In genomic region chrX:18415386-18415785, GRCh38 we compare ENCODE assay signal across 20 cellular contexts. TPM values are rescaled to one million over a fixed set of nuclear protein-coding genes. Genes with fewer than 3 reads are reported as not detected.
DNase-seq lines count a peak whose midpoint lies in the region; ATAC-seq, FAIRE-seq and TF ChIP-seq lines count a peak whose summit lies in the region.
"Had no signal": no experiment of that assay in that cellular context is flagged by ENCODE, and none has a peak within 500 bp of the region (broad histone marks: within the 10 kb centered on the region; RNA-seq: fewer than 3 reads in every experiment).

No MANE protein-coding gene starts in this region.

- no peak for TF ChIP-seq CTCF in lower leg skin (IDR thresholded peaks at IDR 0.05)

- no peak for ATAC-seq in natural killer cell treated with Interleukin-12 subunit alpha and Interleukin-12 subunit beta and Interleukin-15 and Interleukin-18, amount 100 ng/mL, for 72 hours
- ATAC-seq: CD8-positive, alpha-beta T cell had no signal

- intact Hi-C loops in lower leg skin (cut with DNase I; ENCODE audit: low total_unique reads): no loop called here

- H3K36me3 ChIP-seq in small intestine (ENCODE audit: control insufficient read depth in 2 of 2, insufficient read depth in 2 of 2, low read length in 2 of 2): no peaks in the 10 kb centered on the region
- H3K36me3 ChIP-seq: BLaER1 had no signal

- no peaks in the 10 kb centered on the region for H3K36me3 Mint-ChIP-seq in natural killer cell treated with Interleukin-12 subunit alpha and Interleukin-12 subunit beta and Interleukin-15 and Interleukin-18, amount 100 ng/mL, for 72 hours
- H3K36me3 Mint-ChIP-seq: CD8-positive, alpha-beta T cell; IgD-negative memory B cell had no signal

- no peak overlapping the region for H3K27ac Mint-ChIP-seq in natural killer cell treated with Interleukin-12 subunit alpha and Interleukin-12 subunit beta and Interleukin-15 and Interleukin-18, amount 100 ng/mL, for 72 hours
- H3K27ac Mint-ChIP-seq: CD8-positive, alpha-beta T cell; IgD-negative memory B cell had no signal

- no peaks in the 10 kb centered on the region for H3K9me3 ChIP-seq in small intestine (ENCODE audit: control insufficient read depth, low read depth)
- H3K9me3 ChIP-seq: BLaER1 had no signal

- no peaks in the 10 kb centered on the region for H3K9me3 Mint-ChIP-seq in natural killer cell treated with Interleukin-12 subunit alpha and Interleukin-12 subunit beta and Interleukin-15 and Interleukin-18, amount 100 ng/mL, for 72 hours
- H3K9me3 Mint-ChIP-seq: CD8-positive, alpha-beta T cell; IgD-negative memory B cell had no signal

- no peaks in the 10 kb centered on the region for H3K4me1 Mint-ChIP-seq in natural killer cell treated with Interleukin-12 subunit alpha and Interleukin-12 subunit beta and Interleukin-15 and Interleukin-18, amount 100 ng/mL, for 72 hours (ENCODE audit: low read depth in 2 of 2)

- H3K27ac ChIP-seq in small intestine (ENCODE audit: low read depth in 1 of 2, low read length in 1 of 2): no peak overlapping the region
- H3K27ac ChIP-seq: 22Rv1, BLaER1, RWPE1 had no signal

- H3K4me1 ChIP-seq in small intestine (ENCODE audit: control insufficient read depth in 2 of 2, insufficient read depth in 1 of 2, low read depth in 1 of 2, low read length in 1 of 2): no peaks in the 10 kb centered on the region
- H3K4me1 ChIP-seq: BLaER1 had no signal

- H3K4me3 ChIP-seq in small intestine (ENCODE audit: low read depth in 1 of 2, low read length in 2 of 2) (no peak overlapping the region), lower leg skin (ENCODE audit: low read depth, poor library complexity, severe bottlenecking) (no peak overlapping the region)
- H3K4me3 ChIP-seq: BLaER1 had no signal

- FAIRE-seq in small intestine (lab: Jason Lieb, UNC): no peak
- FAIRE-seq: GM19239 had no signal

- peaks cover 0 to 2% of the 10 kb centered on the region in 2 donors for H3K27me3 ChIP-seq in small intestine (ENCODE audit: control insufficient read depth in 2 of 2, insufficient read depth in 2 of 2, low read length in 2 of 2)

- DNase-seq in DMS53 (lab: John Stamatoyannopoulos, UW) (peak; percentile 24), DMS53 treated with DMSO at 0.1 percent for 48 hours (lab: John Stamatoyannopoulos, UW; ENCODE audit: unreplicated experiment) (no peak), amniotic epithelial cell (ENCODE audit: low read depth) (peak; percentile 61), fibroblast of peridontal ligament (ENCODE audit: extremely low read depth) (peak; percentile 33), small intestine (peak; percentile 6), lower leg skin (ENCODE audit: low spot score in 2 of 2) (no peak), AG08396 (ENCODE audit: low spot score) (no peak)
- no peak for DNase-seq in natural killer cell treated with Interleukin-12 subunit alpha and Interleukin-12 subunit beta and Interleukin-15 and Interleukin-18, amount 100 ng/mL, for 72 hours (ENCODE audit: low spot score)
- DNase-seq: CD8-positive, alpha-beta T cell; DND-41; H7; NCI-H1417; NCI-H187 treated with DMSO at 0.1 percent for 48 hours; NCI-H446 treated with DMSO at 0.1 percent for 48 hours; NCI-H748 treated with DMSO at 0.1 percent for 48 hours had no signal

- TF ChIP-seq POLR2A in lower leg skin (IDR thresholded peaks at IDR 0.05): no peak

- H3K4me3 Mint-ChIP-seq in natural killer cell treated with Interleukin-12 subunit alpha and Interleukin-12 subunit beta and Interleukin-15 and Interleukin-18, amount 100 ng/mL, for 72 hours: no peak overlapping the region
- H3K4me3 Mint-ChIP-seq: CD8-positive, alpha-beta T cell; IgD-negative memory B cell had no signal

- H3K27me3 Mint-ChIP-seq in natural killer cell treated with Interleukin-12 subunit alpha and Interleukin-12 subunit beta and Interleukin-15 and Interleukin-18, amount 100 ng/mL, for 72 hours: peaks cover 0 to 9% of the 10 kb centered on the region in 2 donors

RNA-seq across cellular contexts. Expression of gene CDKL5, which starts 10.0 kb away (rescaled TPM):
- under 1 TPM; 0.22 to 0.78 (median 0.27) TPM for polyA plus RNA-seq in small intestine
- total RNA-seq in lower leg skin: 1 to 10 TPM; 3.3 to 9.2 (median 5.1) TPM
- 1 to 10 TPM; 1.5 to 2.2 TPM for total RNA-seq in natural killer cell treated with Interleukin-12 subunit alpha and Interleukin-12 subunit beta and Interleukin-15 and Interleukin-18, amount 100 ng/mL, for 72 hours

Comparison
In these comparisons a context has a peak if more than half of its experiments do, and no peak if none do; other contexts are left out.
1. DNase-seq: peak in DMS53 (single experiment), amniotic epithelial cell (single experiment), fibroblast of peridontal ligament (single experiment) and small intestine (single experiment); none in DMS53 treated with DMSO at 0.1 percent for 48 hours (single experiment), lower leg skin (0 of 2), natural killer cell treated with Interleukin-12 subunit alpha and Interleukin-12 subunit beta and Interleukin-15 and Interleukin-18, amount 100 ng/mL, for 72 hours (single experiment) and AG08396 (single experiment).